2 cellular contexts compared by ENCODE assay signal in the genomic region with DNA sequence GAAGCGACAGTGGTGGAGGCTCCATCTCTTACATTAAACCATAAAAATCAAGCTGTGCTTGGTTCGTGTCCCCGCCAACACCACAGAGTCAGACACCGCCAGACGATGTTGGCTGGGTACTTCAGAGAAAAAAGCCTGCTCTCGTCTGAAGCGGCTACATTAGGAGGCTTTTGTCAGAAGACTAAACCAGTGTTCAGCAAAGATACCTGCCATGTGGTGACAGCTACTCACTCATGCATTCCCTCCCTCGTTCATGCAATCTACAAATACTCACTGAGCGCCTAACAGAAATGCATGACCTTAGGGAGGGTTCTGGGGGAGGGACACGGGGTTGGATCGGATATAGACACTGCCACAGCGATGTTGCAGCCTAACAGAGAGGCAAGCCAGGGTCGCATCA.
TF ChIP-seq lines count a peak whose summit lies in the region.

No MANE protein-coding gene starts in this region.

TF ChIP-seq in WTC11, 78 proteins besides CTCF, POLR2A, EP300 and RAD21 (continued from another document):
- TF ChIP-seq, protein P1, sequence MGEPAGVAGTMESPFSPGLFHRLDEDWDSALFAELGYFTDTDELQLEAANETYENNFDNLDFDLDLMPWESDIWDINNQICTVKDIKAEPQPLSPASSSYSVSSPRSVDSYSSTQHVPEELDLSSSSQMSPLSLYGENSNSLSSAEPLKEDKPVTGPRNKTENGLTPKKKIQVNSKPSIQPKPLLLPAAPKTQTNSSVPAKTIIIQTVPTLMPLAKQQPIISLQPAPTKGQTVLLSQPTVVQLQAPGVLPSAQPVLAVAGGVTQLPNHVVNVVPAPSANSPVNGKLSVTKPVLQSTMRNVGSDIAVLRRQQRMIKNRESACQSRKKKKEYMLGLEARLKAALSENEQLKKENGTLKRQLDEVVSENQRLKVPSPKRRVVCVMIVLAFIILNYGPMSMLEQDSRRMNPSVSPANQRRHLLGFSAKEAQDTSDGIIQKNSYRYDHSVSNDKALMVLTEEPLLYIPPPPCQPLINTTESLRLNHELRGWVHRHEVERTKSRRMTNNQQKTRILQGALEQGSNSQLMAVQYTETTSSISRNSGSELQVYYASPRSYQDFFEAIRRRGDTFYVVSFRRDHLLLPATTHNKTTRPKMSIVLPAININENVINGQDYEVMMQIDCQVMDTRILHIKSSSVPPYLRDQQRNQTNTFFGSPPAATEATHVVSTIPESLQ (CRISPR knock-in tag; IDR thresholded peaks at IDR 0.05): no peak
- TF ChIP-seq RELA (CRISPR knock-in tag; IDR thresholded peaks at IDR 0.05; ENCODE audit: borderline replicate concordance): no peak
- TF ChIP-seq, protein P2, sequence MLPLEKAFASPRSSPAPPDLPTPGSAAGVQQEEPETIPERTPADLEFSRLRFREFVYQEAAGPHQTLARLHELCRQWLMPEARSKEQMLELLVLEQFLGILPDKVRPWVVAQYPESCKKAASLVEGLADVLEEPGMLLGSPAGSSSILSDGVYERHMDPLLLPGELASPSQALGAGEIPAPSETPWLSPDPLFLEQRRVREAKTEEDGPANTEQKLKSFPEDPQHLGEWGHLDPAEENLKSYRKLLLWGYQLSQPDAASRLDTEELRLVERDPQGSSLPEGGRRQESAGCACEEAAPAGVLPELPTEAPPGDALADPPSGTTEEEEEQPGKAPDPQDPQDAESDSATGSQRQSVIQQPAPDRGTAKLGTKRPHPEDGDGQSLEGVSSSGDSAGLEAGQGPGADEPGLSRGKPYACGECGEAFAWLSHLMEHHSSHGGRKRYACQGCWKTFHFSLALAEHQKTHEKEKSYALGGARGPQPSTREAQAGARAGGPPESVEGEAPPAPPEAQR (CRISPR knock-in tag; IDR thresholded peaks at IDR 0.05): no peak
- TF ChIP-seq NFATC4 (CRISPR knock-in tag; IDR thresholded peaks at IDR 0.05): no peak
- TF ChIP-seq, protein P3, sequence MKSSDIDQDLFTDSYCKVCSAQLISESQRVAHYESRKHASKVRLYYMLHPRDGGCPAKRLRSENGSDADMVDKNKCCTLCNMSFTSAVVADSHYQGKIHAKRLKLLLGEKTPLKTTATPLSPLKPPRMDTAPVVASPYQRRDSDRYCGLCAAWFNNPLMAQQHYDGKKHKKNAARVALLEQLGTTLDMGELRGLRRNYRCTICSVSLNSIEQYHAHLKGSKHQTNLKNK (CRISPR knock-in tag; IDR thresholded peaks at IDR 0.05): no peak
- no peak for TF ChIP-seq OVOL2 (CRISPR knock-in tag; IDR thresholded peaks at IDR 0.05; ENCODE audit: borderline replicate concordance)
- TF ChIP-seq, protein P4, sequence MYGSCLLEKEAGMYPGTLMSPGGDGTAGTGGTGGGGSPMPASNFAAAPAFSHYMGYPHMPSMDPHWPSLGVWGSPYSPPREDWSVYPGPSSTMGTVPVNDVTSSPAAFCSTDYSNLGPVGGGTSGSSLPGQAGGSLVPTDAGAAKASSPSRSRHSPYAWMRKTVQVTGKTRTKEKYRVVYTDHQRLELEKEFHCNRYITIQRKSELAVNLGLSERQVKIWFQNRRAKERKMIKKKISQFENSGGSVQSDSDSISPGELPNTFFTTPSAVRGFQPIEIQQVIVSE (CRISPR knock-in tag; IDR thresholded peaks at IDR 0.05; ENCODE audit: borderline replicate concordance): no peak
- no peak for TF ChIP-seq RORB (CRISPR knock-in tag; IDR thresholded peaks at IDR 0.05)
- no peak for TF ChIP-seq ETV6 (CRISPR knock-in tag; IDR thresholded peaks at IDR 0.05)
- TF ChIP-seq SOX15 (CRISPR knock-in tag; IDR thresholded peaks at IDR 0.05): no peak
- TF ChIP-seq, protein P5, sequence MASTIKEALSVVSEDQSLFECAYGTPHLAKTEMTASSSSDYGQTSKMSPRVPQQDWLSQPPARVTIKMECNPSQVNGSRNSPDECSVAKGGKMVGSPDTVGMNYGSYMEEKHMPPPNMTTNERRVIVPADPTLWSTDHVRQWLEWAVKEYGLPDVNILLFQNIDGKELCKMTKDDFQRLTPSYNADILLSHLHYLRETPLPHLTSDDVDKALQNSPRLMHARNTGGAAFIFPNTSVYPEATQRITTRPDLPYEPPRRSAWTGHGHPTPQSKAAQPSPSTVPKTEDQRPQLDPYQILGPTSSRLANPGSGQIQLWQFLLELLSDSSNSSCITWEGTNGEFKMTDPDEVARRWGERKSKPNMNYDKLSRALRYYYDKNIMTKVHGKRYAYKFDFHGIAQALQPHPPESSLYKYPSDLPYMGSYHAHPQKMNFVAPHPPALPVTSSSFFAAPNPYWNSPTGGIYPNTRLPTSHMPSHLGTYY (CRISPR knock-in tag; IDR thresholded peaks at IDR 0.05): no peak
- TF ChIP-seq PRRX2 (CRISPR knock-in tag; IDR thresholded peaks at IDR 0.05): no peak

TF ChIP-seq in neural cell, 6 proteins besides CTCF, POLR2A, EP300 and RAD21 (continued from another document):
- TF ChIP-seq, protein P6, sequence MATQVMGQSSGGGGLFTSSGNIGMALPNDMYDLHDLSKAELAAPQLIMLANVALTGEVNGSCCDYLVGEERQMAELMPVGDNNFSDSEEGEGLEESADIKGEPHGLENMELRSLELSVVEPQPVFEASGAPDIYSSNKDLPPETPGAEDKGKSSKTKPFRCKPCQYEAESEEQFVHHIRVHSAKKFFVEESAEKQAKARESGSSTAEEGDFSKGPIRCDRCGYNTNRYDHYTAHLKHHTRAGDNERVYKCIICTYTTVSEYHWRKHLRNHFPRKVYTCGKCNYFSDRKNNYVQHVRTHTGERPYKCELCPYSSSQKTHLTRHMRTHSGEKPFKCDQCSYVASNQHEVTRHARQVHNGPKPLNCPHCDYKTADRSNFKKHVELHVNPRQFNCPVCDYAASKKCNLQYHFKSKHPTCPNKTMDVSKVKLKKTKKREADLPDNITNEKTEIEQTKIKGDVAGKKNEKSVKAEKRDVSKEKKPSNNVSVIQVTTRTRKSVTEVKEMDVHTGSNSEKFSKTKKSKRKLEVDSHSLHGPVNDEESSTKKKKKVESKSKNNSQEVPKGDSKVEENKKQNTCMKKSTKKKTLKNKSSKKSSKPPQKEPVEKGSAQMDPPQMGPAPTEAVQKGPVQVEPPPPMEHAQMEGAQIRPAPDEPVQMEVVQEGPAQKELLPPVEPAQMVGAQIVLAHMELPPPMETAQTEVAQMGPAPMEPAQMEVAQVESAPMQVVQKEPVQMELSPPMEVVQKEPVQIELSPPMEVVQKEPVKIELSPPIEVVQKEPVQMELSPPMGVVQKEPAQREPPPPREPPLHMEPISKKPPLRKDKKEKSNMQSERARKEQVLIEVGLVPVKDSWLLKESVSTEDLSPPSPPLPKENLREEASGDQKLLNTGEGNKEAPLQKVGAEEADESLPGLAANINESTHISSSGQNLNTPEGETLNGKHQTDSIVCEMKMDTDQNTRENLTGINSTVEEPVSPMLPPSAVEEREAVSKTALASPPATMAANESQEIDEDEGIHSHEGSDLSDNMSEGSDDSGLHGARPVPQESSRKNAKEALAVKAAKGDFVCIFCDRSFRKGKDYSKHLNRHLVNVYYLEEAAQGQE (IDR thresholded peaks at IDR 0.05; ENCODE audit: borderline replicate concordance): peak; percentile 59
- TF ChIP-seq SMC3 (conservative IDR thresholded peaks at IDR 0.05; ENCODE audit: poor library complexity) (peak; percentile 51), POLR2AphosphoS5 (IDR thresholded peaks at IDR 0.05) (peak; percentile 81), MXI1 (conservative IDR thresholded peaks at IDR 0.05; ENCODE audit: poor library complexity, severe bottlenecking) (peak; percentile 22)
